9 cellular contexts compared by ENCODE assay signal in the genomic region with DNA sequence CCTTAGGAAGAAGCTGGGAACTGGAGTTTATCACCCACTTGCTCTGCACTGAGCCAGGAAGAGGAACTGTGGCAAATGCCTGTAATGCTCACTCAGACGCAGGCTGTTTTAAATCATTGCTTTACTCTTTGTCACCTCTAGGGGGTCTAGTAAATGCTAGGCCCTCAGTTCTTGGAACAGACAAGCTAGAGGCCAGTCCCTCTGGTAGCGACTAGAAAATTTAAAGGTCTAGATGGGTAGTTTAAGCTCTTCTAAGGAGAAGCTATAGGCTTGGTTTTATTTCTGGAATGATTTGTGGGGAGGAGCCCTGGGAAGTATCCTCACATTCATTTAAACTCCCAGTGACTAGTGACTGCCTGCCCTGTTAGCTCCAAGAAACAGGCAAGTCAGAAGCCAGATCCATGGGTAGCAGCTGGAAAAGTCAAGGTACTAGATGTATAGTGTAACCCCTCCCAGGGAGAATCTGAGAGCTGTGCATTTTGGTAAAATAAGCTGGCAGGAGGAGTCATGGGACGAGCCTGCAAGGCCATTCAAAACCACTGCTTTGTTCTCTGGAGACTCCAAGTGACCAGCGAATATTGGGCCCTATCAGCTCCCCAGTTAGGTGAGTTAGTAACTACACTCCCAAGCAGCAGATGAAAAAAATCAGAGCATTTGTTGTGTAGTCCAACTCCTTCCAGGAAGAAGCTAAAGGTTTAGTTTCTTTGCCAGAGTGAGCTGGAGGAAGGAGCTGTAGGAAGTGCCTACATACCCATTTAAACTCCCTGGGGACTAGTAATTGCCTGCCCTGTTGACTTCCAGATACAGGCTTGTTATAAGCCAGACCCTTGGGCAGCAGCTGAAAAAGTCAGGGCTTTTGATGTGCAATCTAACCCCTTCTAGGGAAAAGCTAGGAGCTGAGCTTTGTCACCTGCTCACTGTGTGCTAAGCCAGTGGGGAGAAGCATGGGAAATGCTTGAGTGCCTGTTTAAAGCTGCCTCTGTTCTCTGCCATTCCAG.
DNase-seq lines count a peak whose midpoint lies in the region; ATAC-seq, FAIRE-seq and TF ChIP-seq lines count a peak whose summit lies in the region.
"Had no signal": no experiment of that assay in that cellular context is flagged by ENCODE, and none has a peak within 500 bp of the region (broad histone marks: within the 10 kb centered on the region; RNA-seq: fewer than 3 reads in every experiment).

No MANE protein-coding gene starts in this region.

- intact Hi-C loops in CD8-positive, alpha-beta T cell (cut with DNase I, micrococcal nuclease): no loop called here

- TF ChIP-seq CTCF in CD8-positive, alpha-beta T cell (IDR thresholded peaks at IDR 0.05): no peak

- no peaks in the 10 kb centered on the region for H3K36me3 ChIP-seq in BLaER1
- H3K36me3 ChIP-seq in CD8-positive, alpha-beta T cell (ENCODE audit: insufficient read depth, low read length): no peaks in the 10 kb centered on the region

- peak; percentile 97 for DNase-seq in SK-N-DZ (ENCODE audit: low spot score)
- no peak for DNase-seq in stimulated activated naive B cell treated with anti-CD40 and anti-IgM and Interleukin-4, amounts not matched to agents 10 μg/mL and 1 μg/mL and 100 μg/mL, for 72 hours
- no peak for DNase-seq in frontal cortex (ENCODE audit: low spot score in 2 of 2)
- no peak for DNase-seq in CD8-positive, alpha-beta T cell
- no peak for DNase-seq in activated CD4-positive, alpha-beta memory T cell treated with anti-CD3 and anti-CD28 coated beads, Interleukin-2, amount 10 ng/mL, durations not matched to agents 7 days and 5 days

- H3K4me3 ChIP-seq in BLaER1: no peak overlapping the region
- H3K4me3 ChIP-seq in CD8-positive, alpha-beta T cell (ENCODE audit: low read depth, low read length): no peak overlapping the region

- H3K9me3 ChIP-seq in BLaER1: 0 out of 2 replicates have a peak, but pooled peaks cover 6% of the 10 kb centered on the region
- H3K9me3 ChIP-seq in CD8-positive, alpha-beta T cell (ENCODE audit: low read length): no peaks in the 10 kb centered on the region

- H3K4me1 Mint-ChIP-seq in stimulated activated naive B cell treated with anti-CD40 and anti-IgM and Interleukin-4, amounts not matched to agents 10 μg/mL and 1 μg/mL and 100 μg/mL, for 72 hours: no peaks in the 10 kb centered on the region
- no peaks in the 10 kb centered on the region for H3K4me1 Mint-ChIP-seq in CD8-positive, alpha-beta T cell (ENCODE audit: low read depth)
- no peaks in the 10 kb centered on the region for H3K4me1 Mint-ChIP-seq in activated CD4-positive, alpha-beta memory T cell treated with anti-CD3 and anti-CD28 coated beads, Interleukin-2, amount 10 ng/mL, durations not matched to agents 7 days and 5 days

- H3K36me3 Mint-ChIP-seq in stimulated activated naive B cell treated with anti-CD40 and anti-IgM and Interleukin-4, amounts not matched to agents 10 μg/mL and 1 μg/mL and 100 μg/mL, for 72 hours: peaks cover 0 to 1% of the 10 kb centered on the region in 2 donors
- H3K36me3 Mint-ChIP-seq in CD8-positive, alpha-beta T cell: no peaks in the 10 kb centered on the region
- H3K36me3 Mint-ChIP-seq in activated CD4-positive, alpha-beta memory T cell treated with anti-CD3 and anti-CD28 coated beads, Interleukin-2, amount 10 ng/mL, durations not matched to agents 7 days and 5 days (ENCODE audit: low read depth): no peaks in the 10 kb centered on the region

- no peak overlapping the region for H3K9ac ChIP-seq in BLaER1

- POLR2A ChIA-PET in CD8-positive, alpha-beta T cell (lab: Charles Lee): no interaction called here
- POLR2A ChIA-PET in activated CD4-positive, alpha-beta memory T cell treated with anti-CD3 and anti-CD28 coated beads, Interleukin-2, amount 10 ng/mL, durations not matched to agents 7 days and 5 days (lab: Charles Lee): no interaction called here

- peak overlapping the region; percentile 50 for H3K4me2 ChIP-seq in BLaER1

- H3K27ac ChIP-seq in BLaER1: no peak overlapping the region
- H3K27ac ChIP-seq in CD8-positive, alpha-beta T cell (ENCODE audit: low read depth, low read length): no peak overlapping the region

- no peak for FAIRE-seq in frontal cortex (lab: Jason Lieb, UNC)
- FAIRE-seq: endometrium had no signal

- H3K4me1 ChIP-seq in BLaER1: peaks cover 13% of the 10 kb centered on the region
- H3K4me1 ChIP-seq in CD8-positive, alpha-beta T cell (ENCODE audit: insufficient read depth, low read length): no peaks in the 10 kb centered on the region

- CTCF ChIA-PET in CD8-positive, alpha-beta T cell (lab: Charles Lee): interaction anchor here (0.7 kb wide), 1 partner anchor 30 kb away, joined by 3 read pairs; no protein-coding TSS in a partner anchor
- CTCF ChIA-PET in activated CD4-positive, alpha-beta memory T cell treated with anti-CD3 and anti-CD28 coated beads, Interleukin-2, amount 10 ng/mL, durations not matched to agents 7 days and 5 days (lab: Charles Lee): no interaction called here

- no peak overlapping the region for H3K27ac Mint-ChIP-seq in stimulated activated naive B cell treated with anti-CD40 and anti-IgM and Interleukin-4, amounts not matched to agents 10 μg/mL and 1 μg/mL and 100 μg/mL, for 72 hours
- no peak overlapping the region for H3K27ac Mint-ChIP-seq in CD8-positive, alpha-beta T cell
- H3K27ac Mint-ChIP-seq in activated CD4-positive, alpha-beta memory T cell treated with anti-CD3 and anti-CD28 coated beads, Interleukin-2, amount 10 ng/mL, durations not matched to agents 7 days and 5 days: no peak overlapping the region

- H3K27me3 Mint-ChIP-seq in stimulated activated naive B cell treated with anti-CD40 and anti-IgM and Interleukin-4, amounts not matched to agents 10 μg/mL and 1 μg/mL and 100 μg/mL, for 72 hours: peaks cover 14 to 18% of the 10 kb centered on the region in 2 donors
- H3K27me3 Mint-ChIP-seq in CD8-positive, alpha-beta T cell (ENCODE audit: low read depth): no peaks in the 10 kb centered on the region
- H3K27me3 Mint-ChIP-seq in activated CD4-positive, alpha-beta memory T cell treated with anti-CD3 and anti-CD28 coated beads, Interleukin-2, amount 10 ng/mL, durations not matched to agents 7 days and 5 days: no peaks in the 10 kb centered on the region

- H3K9me3 Mint-ChIP-seq in stimulated activated naive B cell treated with anti-CD40 and anti-IgM and Interleukin-4, amounts not matched to agents 10 μg/mL and 1 μg/mL and 100 μg/mL, for 72 hours: peaks cover 6 to 11% of the 10 kb centered on the region in 2 donors
- peaks cover 8% of the 10 kb centered on the region for H3K9me3 Mint-ChIP-seq in CD8-positive, alpha-beta T cell
- H3K9me3 Mint-ChIP-seq in activated CD4-positive, alpha-beta memory T cell treated with anti-CD3 and anti-CD28 coated beads, Interleukin-2, amount 10 ng/mL, durations not matched to agents 7 days and 5 days: peaks cover 6% of the 10 kb centered on the region

- H4K20me1 ChIP-seq in BLaER1: no peaks in the 10 kb centered on the region

- no peak overlapping the region for H3K4me3 Mint-ChIP-seq in stimulated activated naive B cell treated with anti-CD40 and anti-IgM and Interleukin-4, amounts not matched to agents 10 μg/mL and 1 μg/mL and 100 μg/mL, for 72 hours
- no peak overlapping the region for H3K4me3 Mint-ChIP-seq in CD8-positive, alpha-beta T cell
- no peak overlapping the region for H3K4me3 Mint-ChIP-seq in activated CD4-positive, alpha-beta memory T cell treated with anti-CD3 and anti-CD28 coated beads, Interleukin-2, amount 10 ng/mL, durations not matched to agents 7 days and 5 days

- ATAC-seq in GM19043 (IDR thresholded peaks at IDR 0.05; ENCODE audit: low read depth, unreplicated experiment) (peak; percentile 95), HG03108 (IDR thresholded peaks at IDR 0.05; ENCODE audit: unreplicated experiment) (peak; percentile 56)
- ATAC-seq in stimulated activated naive B cell treated with anti-CD40 and anti-IgM and Interleukin-4, amounts not matched to agents 10 μg/mL and 1 μg/mL and 100 μg/mL, for 72 hours (replicated peaks): peak; percentile 50 to 57
- no peak for ATAC-seq in CD8-positive, alpha-beta T cell

- H3K27me3 ChIP-seq in BLaER1: no peaks in the 10 kb centered on the region
- no peaks in the 10 kb centered on the region for H3K27me3 ChIP-seq in CD8-positive, alpha-beta T cell (ENCODE audit: insufficient read depth, low read length)
